1 cellular context compared by ENCODE assay signal in genomic region chr4:41258783-41259182, GRCh38.
TF ChIP-seq lines count a peak whose summit lies in the region.

No MANE protein-coding gene starts in this region.

TF ChIP-seq in SK-N-SH, 30 proteins besides CTCF, POLR2A, EP300 and RAD21 (continued from another document):
- no peak for TF ChIP-seq GATA2 (CRISPR knock-in tag; IDR thresholded peaks at IDR 0.05)
- no peak for TF ChIP-seq RXRA (IDR thresholded peaks at IDR 0.05; ENCODE audit: borderline replicate concordance, low read depth)
